Comparison of ENCODE assay signal across 23 cellular contexts in genomic region chrX:88990882-88991582, GRCh38.
"Had no signal": no experiment of that assay in that cellular context is flagged by ENCODE, and none has a peak within 500 bp of the region (broad histone marks: within the 10 kb centered on the region; RNA-seq: fewer than 3 reads in every experiment).

No MANE protein-coding gene starts in this region.

- H3K9me3 ChIP-seq: body of pancreas had no signal

- H3K4me3 Mint-ChIP-seq: activated CD4-positive, alpha-beta memory T cell treated with anti-CD3 and anti-CD28 coated beads for 36 hours; activated CD4-positive, alpha-beta T cell treated with anti-CD3 and anti-CD28 coated beads, Interleukin-2, amount 10 ng/mL, durations not matched to agents 7 days and 5 days; activated naive CD8-positive, alpha-beta T cell treated with anti-CD3 and anti-CD28 coated beads, Interleukin-2, amount 10 ng/mL, durations not matched to agents 7 days and 5 days; T-cell had no signal

- H3K4me3 ChIP-seq: body of pancreas had no signal

- H3K27ac Mint-ChIP-seq: activated CD4-positive, alpha-beta memory T cell treated with anti-CD3 and anti-CD28 coated beads for 36 hours; activated CD4-positive, alpha-beta T cell treated with anti-CD3 and anti-CD28 coated beads, Interleukin-2, amount 10 ng/mL, durations not matched to agents 7 days and 5 days; activated naive CD8-positive, alpha-beta T cell treated with anti-CD3 and anti-CD28 coated beads, Interleukin-2, amount 10 ng/mL, durations not matched to agents 7 days and 5 days; T-cell had no signal

- H3K4me1 ChIP-seq: body of pancreas had no signal

- H3K27me3 ChIP-seq: body of pancreas had no signal

- H3K27ac ChIP-seq: body of pancreas had no signal

- H3K27me3 Mint-ChIP-seq: activated CD4-positive, alpha-beta memory T cell treated with anti-CD3 and anti-CD28 coated beads for 36 hours; activated CD4-positive, alpha-beta T cell treated with anti-CD3 and anti-CD28 coated beads, Interleukin-2, amount 10 ng/mL, durations not matched to agents 7 days and 5 days; activated naive CD8-positive, alpha-beta T cell treated with anti-CD3 and anti-CD28 coated beads, Interleukin-2, amount 10 ng/mL, durations not matched to agents 7 days and 5 days; T-cell had no signal

- ATAC-seq: body of pancreas, T-cell had no signal

- H3K4me1 Mint-ChIP-seq: activated CD4-positive, alpha-beta T cell treated with anti-CD3 and anti-CD28 coated beads, Interleukin-2, amount 10 ng/mL, durations not matched to agents 7 days and 5 days; activated naive CD8-positive, alpha-beta T cell treated with anti-CD3 and anti-CD28 coated beads, Interleukin-2, amount 10 ng/mL, durations not matched to agents 7 days and 5 days; T-cell had no signal

- DNase-seq: activated CD4-positive, alpha-beta memory T cell treated with anti-CD3 and anti-CD28 coated beads for 36 hours; activated CD4-positive, alpha-beta T cell treated with anti-CD3 and anti-CD28 coated beads, Interleukin-2, amount 10 ng/mL, durations not matched to agents 7 days and 5 days; activated CD4-positive, CD25-positive, alpha-beta regulatory T cell; activated CD8-positive, alpha-beta memory T cell treated with anti-CD3 and anti-CD28 coated beads for 24 hours; activated naive CD4-positive, alpha-beta T cell treated with anti-CD3 and anti-CD28 coated beads, Interleukin-2, amount 50 U/mL, for 16 hours; activated naive CD8-positive, alpha-beta T cell treated with anti-CD3 and anti-CD28 coated beads, Interleukin-2, amount 10 ng/mL, durations not matched to agents 7 days and 5 days; activated T-cell treated with anti-CD3 and anti-CD28 coated beads for 4 hours; aorta; body of pancreas; central memory CD4-positive, alpha-beta T cell; NCI-H1048; NCI-H146; NCI-H187 treated with DMSO at 0.1 percent for 48 hours; NCI-H2081 treated with DMSO at 0.1 percent for 48 hours; NCI-H2171 treated with DMSO at 0.1 percent for 48 hours; NCI-H345; NCI-H510A; NCI-H526 treated with DMSO at 0.1 percent for 48 hours; NCI-H82; SIG-M5; T-cell; T-helper 2 cell; T1000 had no signal

- H3K36me3 Mint-ChIP-seq: activated CD4-positive, alpha-beta memory T cell treated with anti-CD3 and anti-CD28 coated beads for 36 hours; activated naive CD8-positive, alpha-beta T cell treated with anti-CD3 and anti-CD28 coated beads, Interleukin-2, amount 10 ng/mL, durations not matched to agents 7 days and 5 days; T-cell had no signal

- H3K9me3 Mint-ChIP-seq: activated CD4-positive, alpha-beta memory T cell treated with anti-CD3 and anti-CD28 coated beads for 36 hours; activated CD4-positive, alpha-beta T cell treated with anti-CD3 and anti-CD28 coated beads, Interleukin-2, amount 10 ng/mL, durations not matched to agents 7 days and 5 days; activated naive CD8-positive, alpha-beta T cell treated with anti-CD3 and anti-CD28 coated beads, Interleukin-2, amount 10 ng/mL, durations not matched to agents 7 days and 5 days had no signal
